29 cellular contexts compared by ENCODE assay signal in genomic region chr4:84565951-84566350, GRCh38. TPM values are rescaled to one million over a fixed set of nuclear protein-coding genes. Genes with fewer than 3 reads are reported as not detected.
"Had no signal": no experiment of that assay in that cellular context is flagged by ENCODE, and none has a peak within 500 bp of the region (broad histone marks: within the 10 kb centered on the region; RNA-seq: fewer than 3 reads in every experiment).

No MANE protein-coding gene starts in this region.

- H3K9me3 ChIP-seq: Peyer's patch, SJCRH30, SK-N-SH had no signal

- H3K4me1 Mint-ChIP-seq: activated CD4-positive, alpha-beta T cell treated with anti-CD3 and anti-CD28 coated beads for 36 hours; activated naive CD4-positive, alpha-beta T cell treated with anti-CD3 and anti-CD28 coated beads, Interleukin-2, amount 50 U/mL, for 24 hours had no signal

- H3K27ac Mint-ChIP-seq: activated CD4-positive, alpha-beta T cell treated with anti-CD3 and anti-CD28 coated beads for 36 hours; activated CD8-positive, alpha-beta T cell treated with anti-CD3 and anti-CD28 coated beads for 36 hours; activated naive CD4-positive, alpha-beta T cell treated with anti-CD3 and anti-CD28 coated beads, Interleukin-2, amount 50 U/mL, for 24 hours had no signal

- H3K9me3 Mint-ChIP-seq: activated CD8-positive, alpha-beta T cell treated with anti-CD3 and anti-CD28 coated beads for 36 hours; activated naive CD4-positive, alpha-beta T cell treated with anti-CD3 and anti-CD28 coated beads, Interleukin-2, amount 50 U/mL, for 24 hours had no signal

- H3K36me3 ChIP-seq: Peyer's patch, SJCRH30 had no signal

- H3K4me3 Mint-ChIP-seq: activated CD4-positive, alpha-beta T cell treated with anti-CD3 and anti-CD28 coated beads for 36 hours; activated CD8-positive, alpha-beta T cell treated with anti-CD3 and anti-CD28 coated beads for 36 hours; activated naive CD4-positive, alpha-beta T cell treated with anti-CD3 and anti-CD28 coated beads, Interleukin-2, amount 50 U/mL, for 24 hours had no signal

- H3K4me3 ChIP-seq: coronary artery, Peyer's patch, SJCRH30 had no signal

- H3K4me1 ChIP-seq: Peyer's patch had no signal

- H3K27me3 ChIP-seq: Peyer's patch, SJCRH30 had no signal

- H3K9me2 ChIP-seq: SK-N-SH had no signal

- H3K4me2 ChIP-seq: SK-N-SH had no signal

- H3K36me3 Mint-ChIP-seq: activated naive CD4-positive, alpha-beta T cell treated with anti-CD3 and anti-CD28 coated beads, Interleukin-2, amount 50 U/mL, for 24 hours had no signal

- DNase-seq: activated CD4-positive, alpha-beta T cell treated with anti-CD3 and anti-CD28 coated beads for 36 hours; activated CD8-positive, alpha-beta memory T cell treated with anti-CD3 and anti-CD28 coated beads, Interleukin-2, amount 50 U/mL, for 48 hours; activated CD8-positive, alpha-beta T cell treated with anti-CD3 and anti-CD28 coated beads for 36 hours; activated naive CD4-positive, alpha-beta T cell; activated T-cell treated with anti-CD3 and anti-CD28 coated beads, Interleukin-2, amount 50 U/mL, for 1 hour; aorta; central memory CD4-positive, alpha-beta T cell; Karpas-422; MM.1S; NCI-H1105; NCI-H1436; NCI-H1694 treated with DMSO at 0.1 percent for 48 hours; NCI-H2029 treated with DMSO at 0.1 percent for 48 hours; NCI-H2171; NCI-H2227 treated with DMSO at 0.1 percent for 48 hours; NCI-H446 treated with DMSO at 0.1 percent for 48 hours; NCI-H774; NK-92 treated with Interleukin-12 subunit alpha and Interleukin-12 subunit beta, amount 100 ng/mL, for 24 hours; OCI-M1; Peyer's patch; Right ventricle myocardium superior; SJCRH30; SK-N-SH; T-helper 1 cell had no signal

- H3K27ac ChIP-seq: coronary artery, Peyer's patch, RWPE1, SJCRH30, VCaP had no signal

RNA-seq across cellular contexts. Expression of gene CDS1, which starts 17.0 kb away (rescaled TPM):
- total RNA-seq: T-helper 2 cell treated with Interferon-gamma antibody and Interleukin-4, amounts not matched to agents 100 ng/mL and 5 ng/mL, for 36 hours had no signal
